15 cellular contexts compared by ENCODE assay signal in the genomic region with DNA sequence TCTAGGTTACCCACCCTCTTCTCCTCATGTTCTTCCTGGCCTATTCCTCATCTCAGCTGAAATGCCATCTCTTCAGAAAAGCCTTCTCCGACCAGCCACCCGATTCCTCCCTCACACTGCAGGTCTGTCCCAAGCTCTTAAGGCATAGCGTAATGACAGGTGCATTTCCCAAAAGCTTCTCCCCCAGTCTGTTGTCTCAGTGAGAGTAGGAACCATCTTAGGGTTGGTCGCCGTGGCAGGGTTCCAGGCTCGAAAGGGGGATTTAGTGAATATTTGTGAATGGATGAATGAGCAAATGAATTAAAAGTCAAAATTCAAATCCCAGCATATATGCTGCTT.
A peak's percentile ranks its signal among the peaks of the same experiment; 100 is the strongest.
DNase-seq lines count a peak whose midpoint lies in the region; ATAC-seq and TF ChIP-seq lines count a peak whose summit lies in the region.
"Had no signal": no experiment of that assay in that cellular context is flagged by ENCODE, and none has a peak within 500 bp of the region (broad histone marks: within the 10 kb centered on the region; RNA-seq: fewer than 3 reads in every experiment).

No MANE protein-coding gene starts in this region.

- no peak overlapping the region for H2BK120ac ChIP-seq in trophoblast cell (ENCODE audit: insufficient read depth, low read length, poor library complexity)

- H3K27ac ChIP-seq in lung (ENCODE audit: low read depth in 1 of 2, low read length in 1 of 2): no peak overlapping the region
- H3K27ac ChIP-seq in trophoblast cell (ENCODE audit: low read depth, low read length): no peak overlapping the region
- H3K27ac ChIP-seq in transverse colon: no peak overlapping the region
- H3K27ac ChIP-seq: GM23248, HL-60 had no signal

- H2AFZ ChIP-seq in trophoblast cell (ENCODE audit: insufficient read depth, low read length, poor library complexity): no peak overlapping the region
- H2AFZ ChIP-seq: GM23248 had no signal

- H3K79me2 ChIP-seq in trophoblast cell (ENCODE audit: control insufficient read depth, insufficient read depth, low read length, poor library complexity): no peaks in the 10 kb centered on the region

- H3K9ac ChIP-seq in trophoblast cell (ENCODE audit: low read length): no peak overlapping the region
- H3K9ac ChIP-seq: GM23248 had no signal

- H3K23ac ChIP-seq in trophoblast cell (ENCODE audit: low read length): no peak overlapping the region

- H3K18ac ChIP-seq in trophoblast cell (ENCODE audit: low read length): no peak overlapping the region

- H3K9me3 Mint-ChIP-seq in nephron progenitor cell: no peaks in the 10 kb centered on the region
- peaks cover 0 to 4% of the 10 kb centered on the region in 2 donors for H3K9me3 Mint-ChIP-seq in stimulated activated naive CD8-positive, alpha-beta T cell treated with anti-CD3 and anti-CD28 coated beads, Interleukin-15, amount 100 ng/mL, for 72 hours

- peaks cover 6% of the 10 kb centered on the region for H3K79me1 ChIP-seq in trophoblast cell (ENCODE audit: low read length)

- no peak overlapping the region for H2BK12ac ChIP-seq in trophoblast cell (ENCODE audit: low read length)

- no peak for TF ChIP-seq EP300 in transverse colon (IDR thresholded peaks at IDR 0.05; ENCODE audit: low read depth)

- TF ChIP-seq POLR2A in transverse colon (IDR thresholded peaks at IDR 0.05): no peak

- ATAC-seq in lung (ENCODE audit: insufficient read depth, low FRiP score): no peak
- no peak for ATAC-seq in HG03565 (IDR thresholded peaks at IDR 0.05; ENCODE audit: unreplicated experiment)
- no peak for ATAC-seq in stimulated activated naive CD8-positive, alpha-beta T cell treated with anti-CD3 and anti-CD28 coated beads, Interleukin-15, amount 100 ng/mL, for 72 hours
- ATAC-seq in HG03342 (IDR thresholded peaks at IDR 0.05; ENCODE audit: unreplicated experiment): no peak

- H3K4me3 ChIP-seq in lung: no peak overlapping the region
- H3K4me3 ChIP-seq in trophoblast cell (ENCODE audit: low read depth, low read length): no peak overlapping the region
- no peak overlapping the region for H3K4me3 ChIP-seq in transverse colon
- H3K4me3 ChIP-seq: GM23248, HAP-1 had no signal

- peak overlapping the region; percentile 1 for H4K91ac ChIP-seq in trophoblast cell (ENCODE audit: low read depth, low read length)

- no peak overlapping the region for H4K8ac ChIP-seq in trophoblast cell (ENCODE audit: low read depth, low read length)

- peaks cover 30% of the 10 kb centered on the region for H3K4me1 Mint-ChIP-seq in nephron progenitor cell
- no peaks in the 10 kb centered on the region for H3K4me1 Mint-ChIP-seq in stimulated activated naive CD8-positive, alpha-beta T cell treated with anti-CD3 and anti-CD28 coated beads, Interleukin-15, amount 100 ng/mL, for 72 hours
- H3K4me1 Mint-ChIP-seq: CD4-positive, CD25-positive, alpha-beta regulatory T cell had no signal

- H3K4me1 ChIP-seq in lung (ENCODE audit: control insufficient read depth in 2 of 2, insufficient read depth in 2 of 2, low read length in 2 of 2) (peaks cover 4 to 12% of the 10 kb centered on the region in 2 donors), trophoblast cell (ENCODE audit: control insufficient read depth in 1 of 2, insufficient read depth in 2 of 2, low read length in 2 of 2) (peaks cover 2% of the 10 kb centered on the region in 2 experiments), transverse colon (no peaks in the 10 kb centered on the region)
- H3K4me1 ChIP-seq: BE2C had no signal

- intact Hi-C loops in transverse colon (cut with DNase I; ENCODE audit: low total_unique reads): loop anchor here (10.0 kb wide), 1 partner anchor 811 kb away; no protein-coding TSS in a partner anchor

- no peak overlapping the region for H3K4me3 Mint-ChIP-seq in nephron progenitor cell
- H3K4me3 Mint-ChIP-seq in stimulated activated naive CD8-positive, alpha-beta T cell treated with anti-CD3 and anti-CD28 coated beads, Interleukin-15, amount 100 ng/mL, for 72 hours: no peak overlapping the region
- H3K4me3 Mint-ChIP-seq: CD4-positive, CD25-positive, alpha-beta regulatory T cell had no signal

- no peak overlapping the region for H3K14ac ChIP-seq in trophoblast cell (ENCODE audit: low read length)

- DNase-seq in lung (ENCODE audit: low spot score): peak; percentile 15
- DNase-seq in nephron progenitor cell: no peak
- no peak for DNase-seq in trophoblast cell
- DNase-seq in transverse colon: no peak
- DNase-seq in stimulated activated naive CD8-positive, alpha-beta T cell treated with anti-CD3 and anti-CD28 coated beads, Interleukin-15, amount 100 ng/mL, for 72 hours: no peak
- DNase-seq: ACHN; BE2C; C1 segment of cervical spinal cord; Caco-2; CD4-positive, CD25-positive, alpha-beta regulatory T cell had no signal

- H3K4ac ChIP-seq in trophoblast cell (ENCODE audit: low read depth, low read length): no peak overlapping the region

- H3K27me3 Mint-ChIP-seq in nephron progenitor cell (ENCODE audit: low read depth, poor library complexity): no peaks in the 10 kb centered on the region
- H3K27me3 Mint-ChIP-seq in stimulated activated naive CD8-positive, alpha-beta T cell treated with anti-CD3 and anti-CD28 coated beads, Interleukin-15, amount 100 ng/mL, for 72 hours: no peaks in the 10 kb centered on the region
- H3K27me3 Mint-ChIP-seq: CD4-positive, CD25-positive, alpha-beta regulatory T cell had no signal

- in situ Hi-C loops in transverse colon (cut with MboI; ENCODE audit: low pct_ligation_motif_present in 1 of 4, low pct_unique_long_range_greater_than_20kb in 1 of 4, low sequenced_read_pairs in 3 of 4): loop anchor here (25.0 kb wide), 4 partner anchors 574 to 824 kb away; no protein-coding TSS in a partner anchor

- H2AK5ac ChIP-seq in trophoblast cell (ENCODE audit: low read length): no peak overlapping the region

- peaks cover 0 to 2% of the 10 kb centered on the region in 2 donors for H3K9me3 ChIP-seq in lung (ENCODE audit: control insufficient read depth in 2 of 2, insufficient read depth in 1 of 2, low read length in 1 of 2)
- H3K9me3 ChIP-seq in trophoblast cell (ENCODE audit: insufficient read depth, low read depth, low read length): no peaks in the 10 kb centered on the region
- no peaks in the 10 kb centered on the region for H3K9me3 ChIP-seq in transverse colon
- H3K9me3 ChIP-seq: BE2C, Caco-2, HAP-1 had no signal

- H3K4me2 ChIP-seq in trophoblast cell (ENCODE audit: low read length): no peak overlapping the region

- TF ChIP-seq CTCF in lung (IDR thresholded peaks at IDR 0.05; ENCODE audit: control extremely low read depth, extremely low read depth): no peak
- no peak for TF ChIP-seq CTCF in nephron progenitor cell (IDR thresholded peaks at IDR 0.05)
- no peak for TF ChIP-seq CTCF in transverse colon (IDR thresholded peaks at IDR 0.05)

- H3K27ac Mint-ChIP-seq in nephron progenitor cell: peak overlapping the region; percentile 9
- no peak overlapping the region for H3K27ac Mint-ChIP-seq in stimulated activated naive CD8-positive, alpha-beta T cell treated with anti-CD3 and anti-CD28 coated beads, Interleukin-15, amount 100 ng/mL, for 72 hours
- H3K27ac Mint-ChIP-seq: CD4-positive, CD25-positive, alpha-beta regulatory T cell had no signal

- H4K12ac ChIP-seq in trophoblast cell (ENCODE audit: low read depth, low read length): no peak overlapping the region

- WGBS in lung, 2 donors: 96% methylated on average over 6 of the region's 6 CpGs
- WGBS in trophoblast cell (ENCODE audit: extremely low coverage, insufficient coverage, insufficient read length): no CpG with 5 or more reads among the region's 6 CpGs
- WGBS in transverse colon (ENCODE audit: low coverage in 1 of 2), 2 donors: 83 to 93% methylated on average over 5 to 6 of the region's 6 CpGs

- H3K27me3 ChIP-seq in lung (ENCODE audit: control insufficient read depth, insufficient read depth): no peaks in the 10 kb centered on the region
- H3K27me3 ChIP-seq in trophoblast cell (ENCODE audit: insufficient read depth, low read length): no peaks in the 10 kb centered on the region
- H3K27me3 ChIP-seq in transverse colon: no peaks in the 10 kb centered on the region
- H3K27me3 ChIP-seq: BE2C had no signal

- H3K36me3 ChIP-seq in lung (ENCODE audit: control insufficient read depth in 2 of 2, insufficient read depth in 2 of 2, low read length in 2 of 2) (peaks cover 0 to 2% of the 10 kb centered on the region in 2 donors), trophoblast cell (ENCODE audit: control insufficient read depth in 1 of 2, insufficient read depth in 2 of 2, low read length in 2 of 2) (peaks cover 2 to 10% of the 10 kb centered on the region in 2 experiments), transverse colon (no peaks in the 10 kb centered on the region)
- H3K36me3 ChIP-seq: BE2C, HAP-1 had no signal

- H2BK5ac ChIP-seq in trophoblast cell (ENCODE audit: low read depth, low read length, poor library complexity): no peak overlapping the region

- H3K36me3 Mint-ChIP-seq in nephron progenitor cell (ENCODE audit: low read depth): peaks cover 23% of the 10 kb centered on the region
- H3K36me3 Mint-ChIP-seq: CD4-positive, CD25-positive, alpha-beta regulatory T cell had no signal
